1 cellular context compared by ENCODE assay signal in genomic region chr15:43977072-43977884, GRCh38.
A peak's percentile ranks its signal among the peaks of the same experiment; 100 is the strongest.
TF ChIP-seq lines count a peak whose summit lies in the region.

No MANE protein-coding gene starts in this region.

TF ChIP-seq in GM12878, 131 proteins besides CTCF, POLR2A, EP300 and RAD21 (continued from another document):
- TF ChIP-seq E2F8 (IDR thresholded peaks at IDR 0.05; ENCODE audit: low read depth, partially characterized antibody) (no peak), NRF1 (conservative IDR thresholded peaks at IDR 0.05; ENCODE audit: low read depth, low read length) (no peak), ELK1 (IDR thresholded peaks at IDR 0.05; ENCODE audit: low read depth, low read length) (no peak), HDAC6 (IDR thresholded peaks at IDR 0.05; ENCODE audit: unreplicated experiment) (no peak), NFIC (IDR thresholded peaks at IDR 0.05; ENCODE audit: low read depth, low read length) (peak; percentile 80), EZH2 (IDR thresholded peaks at IDR 0.05; ENCODE audit: borderline replicate concordance, control insufficient read depth, low read depth, low read length) (no peak), YY1 (IDR thresholded peaks at IDR 0.05; ENCODE audit: low read depth, low read length) (no peak), IRF5 (IDR thresholded peaks at IDR 0.05; ENCODE audit: borderline replicate concordance) (no peak), ZNF384 (IDR thresholded peaks at IDR 0.05; ENCODE audit: borderline replicate concordance, low read depth, low read length) (no peak), MTA2 (IDR thresholded peaks at IDR 0.05; ENCODE audit: low read depth) (peak; percentile 69), FOXK2 (IDR thresholded peaks at IDR 0.05) (no peak)
